In genomic region chr11:15985863-15986139, GRCh38 we compare ENCODE assay signal across 16 cellular contexts.
DNase-seq lines count a peak whose midpoint lies in the region; ATAC-seq and TF ChIP-seq lines count a peak whose summit lies in the region.
"Had no signal": no experiment of that assay in that cellular context is flagged by ENCODE, and none has a peak within 500 bp of the region (broad histone marks: within the 10 kb centered on the region; RNA-seq: fewer than 3 reads in every experiment).

No MANE protein-coding gene starts in this region.

- peaks cover 9% of the 10 kb centered on the region for H3K36me3 Mint-ChIP-seq in nephron (ENCODE audit: low read depth)
- H3K36me3 Mint-ChIP-seq: CD4-positive, alpha-beta memory T cell had no signal

- H3K4me3 Mint-ChIP-seq in nephron = no peak overlapping the region
- H3K4me3 Mint-ChIP-seq: CD4-positive, alpha-beta memory T cell; HFFc6 had no signal

- POLR2A ChIA-PET in A673 (lab: Charles Lee; ENCODE audit: low non-redundant PET) = no interaction called here

- no peaks in the 10 kb centered on the region for H3K36me3 ChIP-seq in SJCRH30
- H3K36me3 ChIP-seq in A673 (ENCODE audit: insufficient read depth, low read length, poor library complexity, severe bottlenecking) = no peaks in the 10 kb centered on the region
- H3K36me3 ChIP-seq: HAP-1 had no signal

- H3K27ac ChIP-seq in SJCRH30 (no peak overlapping the region), A673 (ENCODE audit: low read depth, low read length, poor library complexity, severe bottlenecking) (no peak overlapping the region)
- H3K27ac ChIP-seq: A549 had no signal

- CTCF ChIA-PET in A673 (lab: Charles Lee) = no interaction called here

- peaks cover 43% of the 10 kb centered on the region for H3K4me1 Mint-ChIP-seq in nephron
- H3K4me1 Mint-ChIP-seq: CD4-positive, alpha-beta memory T cell had no signal

- no peak for TF ChIP-seq CTCF in nephron (IDR thresholded peaks at IDR 0.05; ENCODE audit: unreplicated experiment in 3 of 3)
- TF ChIP-seq CTCF in A673 (conservative IDR thresholded peaks at IDR 0.05; ENCODE audit: low read depth, low read length) = no peak

- intact Hi-C loops in A673 (cut with micrococcal nuclease; ENCODE audit: unreplicated experiment) = no loop called here

- H3K4me3 ChIP-seq in SJCRH30 (no peak overlapping the region), A673 (ENCODE audit: low read depth, low read length, poor library complexity, severe bottlenecking) (no peak overlapping the region)
- H3K4me3 ChIP-seq: A549, HAP-1 had no signal

- no TSS peak for BruUV-seq in A673 (replicated peaks; lab: Mats Ljungman, UMichigan)

- no peaks in the 10 kb centered on the region for H3K27me3 Mint-ChIP-seq in nephron (ENCODE audit: low read depth)
- H3K27me3 Mint-ChIP-seq: CD4-positive, alpha-beta memory T cell had no signal

- H3K27me3 ChIP-seq in SJCRH30 (no peaks in the 10 kb centered on the region), A673 (replicated peaks; ENCODE audit: insufficient read depth, low read depth, low read length, poor library complexity) (no peaks in the 10 kb centered on the region)

- no peaks in the 10 kb centered on the region for H3K9me3 Mint-ChIP-seq in nephron
- H3K9me3 Mint-ChIP-seq: HFFc6 had no signal

- no peaks in the 10 kb centered on the region for H3K9me3 ChIP-seq in SJCRH30 (replicated peaks)
- no peaks in the 10 kb centered on the region for H3K9me3 ChIP-seq in A673 (ENCODE audit: low read depth, low read length, poor library complexity, severe bottlenecking)
- H3K9me3 ChIP-seq: A549, HAP-1 had no signal

- DNase-seq in SJCRH30 (peak; percentile 47 to 71), UCSD-AML1 (lab: John Stamatoyannopoulos, UW; ENCODE audit: unreplicated experiment) (peak; percentile 7), A673 (ENCODE audit: low spot score) (no peak), activated gamma-delta T cell (lab: John Stamatoyannopoulos, UW) (no peak)
- DNase-seq: 8988T; C1 segment of cervical spinal cord; Calu3; CD4-positive, alpha-beta memory T cell; COR-L47; GF-D8; GOT3; HFFc6 had no signal

- H3K27ac Mint-ChIP-seq in nephron = peak overlapping the region in 2 of 3 experiments; percentile 28 to 39
- H3K27ac Mint-ChIP-seq: CD4-positive, alpha-beta memory T cell; HFFc6 had no signal

- H3K4me1 ChIP-seq in SJCRH30 = peaks cover 40% of the 10 kb centered on the region
- H3K4me1 ChIP-seq in A673 (ENCODE audit: insufficient read depth, low read length, poor library complexity, severe bottlenecking) = peaks cover 7% of the 10 kb centered on the region
- H3K4me1 ChIP-seq: A549 had no signal

- no peak for ATAC-seq in GM19455 (IDR thresholded peaks at IDR 0.05; ENCODE audit: unreplicated experiment)
- ATAC-seq: A549 had no signal

Comparison
In these comparisons a context has a peak if more than half of its experiments do, and no peak if none do; other contexts are left out.
1. DNase-seq: peak in SJCRH30 (2 of 2) and UCSD-AML1 (single experiment); none in A673 (single experiment) and activated gamma-delta T cell (single experiment).